ENCODE assay signal across 9 cellular contexts in the genomic region with DNA sequence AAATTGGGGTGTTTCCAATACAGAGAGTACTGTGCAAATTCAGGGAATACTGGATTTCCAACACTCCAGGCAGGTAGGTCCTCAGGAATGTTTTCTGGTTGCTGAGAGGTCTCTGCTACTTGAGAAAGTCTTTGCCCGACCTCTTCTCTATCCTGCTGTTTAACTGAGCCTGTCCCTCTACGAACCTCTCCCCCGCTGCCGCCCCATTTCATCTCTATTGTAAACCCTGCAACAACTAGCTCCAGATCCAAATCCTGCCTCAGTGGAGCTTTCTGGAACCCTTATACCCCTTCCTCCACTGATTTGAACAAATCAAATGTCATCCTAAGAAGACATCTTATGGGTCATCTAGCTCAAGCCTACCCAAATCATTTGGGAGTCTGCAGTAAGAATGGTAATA. TPM values are rescaled to one million over a fixed set of nuclear protein-coding genes. Genes with fewer than 3 reads are reported as not detected.
DNase-seq lines count a peak whose midpoint lies in the region; ATAC-seq and TF ChIP-seq lines count a peak whose summit lies in the region.
"Had no signal": no experiment of that assay in that cellular context is flagged by ENCODE, and none has a peak within 500 bp of the region (broad histone marks: within the 10 kb centered on the region; RNA-seq: fewer than 3 reads in every experiment).

No MANE protein-coding gene starts in this region.

- WGBS in heart left ventricle, 4 donors = 92 to 98% (median 95%) methylated on average over 4 of the region's 4 CpGs
- 93% methylated on average over 4 of the region's 4 CpGs for WGBS in urinary bladder

- peaks cover 1% of the 10 kb centered on the region for H3K9me3 Mint-ChIP-seq in memory B cell

- ATAC-seq in heart left ventricle (no peak), memory B cell (ENCODE audit: low read depth) (no peak), HG03175 (IDR thresholded peaks at IDR 0.05; ENCODE audit: unreplicated experiment) (no peak), HG02798 (IDR thresholded peaks at IDR 0.05; ENCODE audit: poor library complexity, unreplicated experiment) (no peak)

- H3K4me3 ChIP-seq in heart left ventricle (peak overlapping the region in 10 of 12 donors; percentile 71 to 99 (median 86)), astrocyte of the cerebellum (ENCODE audit: low read depth, low read length) (peak overlapping the region; percentile 69), urinary bladder (ENCODE audit: low read depth, low read length) (peak overlapping the region; percentile 96)

- in situ Hi-C loops in astrocyte of the cerebellum (cut with HindIII; ENCODE audit: low sequenced_read_pairs) = no loop called here

- peaks cover 0 to 56% (median 20%) of the 10 kb centered on the region in 12 donors for H3K4me1 ChIP-seq in heart left ventricle
- no peaks in the 10 kb centered on the region for H3K4me1 ChIP-seq in urinary bladder (ENCODE audit: insufficient read depth)

- H3K36me3 ChIP-seq in heart left ventricle (peaks cover 0 to 29% (median 16%) of the 10 kb centered on the region in 9 donors), urinary bladder (ENCODE audit: insufficient read depth) (no peaks in the 10 kb centered on the region)

- H3K9me3 ChIP-seq in heart left ventricle = peaks cover 0 to 16% (median 2%) of the 10 kb centered on the region in 12 donors

- H3K27me3 ChIP-seq in heart left ventricle = no peaks in the 10 kb centered on the region

- peaks cover 14% of the 10 kb centered on the region for H3K36me3 Mint-ChIP-seq in memory B cell

- DNase-seq in heart left ventricle (no peak), cardiac septum (ENCODE audit: low spot score) (no peak), astrocyte of the cerebellum (ENCODE audit: low read depth) (no peak), memory B cell (ENCODE audit: low spot score in 2 of 2) (no peak)
- no peak for DNase-seq in stimulated activated CD8-positive, alpha-beta memory T cell treated with anti-CD3 and anti-CD28 coated beads, Interleukin-4, amount 100 ng/mL, for 48 hours
- DNase-seq: DMS53 had no signal

- H3K27me3 Mint-ChIP-seq in memory B cell = no peaks in the 10 kb centered on the region

- intact Hi-C loops in heart left ventricle (cut with DNase I) = loop anchor here in 1 of 10 donors (10.0 kb wide), 1 partner anchor 803 kb away; the partner anchor contains the start of gene DGKD
- intact Hi-C loops in cardiac septum (cut with DNase I) = no loop called here

- H3K4me1 Mint-ChIP-seq in memory B cell = peaks cover 43% of the 10 kb centered on the region

- H3K4me3 Mint-ChIP-seq in memory B cell = peak overlapping the region; percentile 100

- TF ChIP-seq CTCF in heart left ventricle (IDR thresholded peaks at IDR 0.05) = no peak
- TF ChIP-seq CTCF in astrocyte of the cerebellum (IDR thresholded peaks at IDR 0.05; ENCODE audit: low read depth, low read length, missing control alignments) = no peak

- H3K27ac ChIP-seq in heart left ventricle (peak overlapping the region in 1 of 12 donors; percentile 97), urinary bladder (ENCODE audit: low read depth) (no peak overlapping the region)

- peak overlapping the region; percentile 97 for H3K27ac Mint-ChIP-seq in memory B cell

- no peak for TF ChIP-seq POLR2A in heart left ventricle (IDR thresholded peaks at IDR 0.05)

RNA-seq across cellular contexts. Expression of gene EIF4E2, which starts 1.3 kb away (rescaled TPM):
- total RNA-seq in heart left ventricle (10 to 100 TPM; 15.3 to 49.8 (median 38.8) TPM), cardiac septum (45.9 TPM), urinary bladder (63.3 TPM)
- polyA plus RNA-seq in heart left ventricle (10 to 100 TPM; 36.1 to 54.0 TPM), urinary bladder (63.2 TPM)

RNA-seq across cellular contexts. Expression of gene TIGD1, which starts 1.4 kb away (rescaled TPM):
- 1 to 10 TPM in 8 of 9 donors, under 1 TPM in 1; 0.99 to 3.8 (median 1.6) TPM for total RNA-seq in heart left ventricle
- polyA plus RNA-seq in heart left ventricle = 1 to 10 TPM; 1.6 to 2.1 TPM
- 2.5 TPM for total RNA-seq in cardiac septum
- total RNA-seq in urinary bladder = 4.9 TPM
- polyA plus RNA-seq in urinary bladder = 4.5 TPM

RNA-seq across cellular contexts. Expression of gene CHRNG, which starts 12.3 kb away (rescaled TPM):
- total RNA-seq in heart left ventricle = not detected
- not detected for polyA plus RNA-seq in heart left ventricle
- total RNA-seq in cardiac septum = not detected
- total RNA-seq in urinary bladder = 3.5 TPM
- not detected for polyA plus RNA-seq in urinary bladder

RNA-seq across cellular contexts. Expression of gene CHRND, which starts 25.8 kb away (rescaled TPM):
- total RNA-seq in heart left ventricle = not detected
- not detected for polyA plus RNA-seq in heart left ventricle
- 0.11 TPM for total RNA-seq in cardiac septum
- total RNA-seq in urinary bladder = 1.3 TPM
- polyA plus RNA-seq in urinary bladder = not detected

RNA-seq across cellular contexts. Expression of gene PRSS56, which starts 31.6 kb away (rescaled TPM):
- total RNA-seq in heart left ventricle (under 1 TPM in 4 of 9 donors, not detected in 5; 0.12 to 0.25 (median 0.15) TPM), cardiac septum (not detected), urinary bladder (not detected)
- polyA plus RNA-seq in heart left ventricle (under 1 TPM in 1 of 2 donors, not detected in 1; 0.11 TPM), urinary bladder (not detected)
